Comparison of ENCODE assay signal across 8 cellular contexts in genomic region chr4:25330905-25331816, GRCh38. TPM values are rescaled to one million over a fixed set of nuclear protein-coding genes. Genes with fewer than 3 reads are reported as not detected.
DNase-seq lines count a peak whose midpoint lies in the region; ATAC-seq and TF ChIP-seq lines count a peak whose summit lies in the region.

No MANE protein-coding gene starts in this region.

- H3K27me3 Mint-ChIP-seq in H9 (ENCODE audit: low read depth) = no peaks in the 10 kb centered on the region
- H3K27me3 Mint-ChIP-seq in T-helper 1 cell treated with Interleukin-12 subunit alpha and Interleukin-12 subunit beta and Interleukin-4 antibody, amounts not matched to agents 30 μg/mL and 1 μg/mL, for 36 hours (ENCODE audit: low read depth) = no peaks in the 10 kb centered on the region
- H3K27me3 Mint-ChIP-seq in naive thymus-derived CD8-positive, alpha-beta T cell = no peaks in the 10 kb centered on the region

- no peaks in the 10 kb centered on the region for H3K4me1 ChIP-seq in H9 (ENCODE audit: insufficient read depth, low read length)

- H4K8ac ChIP-seq in H9 (replicated peaks; ENCODE audit: insufficient read length, low read depth, low read length) = no peak overlapping the region

- no peaks in the 10 kb centered on the region for H3K23me2 ChIP-seq in H9 (ENCODE audit: insufficient read length, low read depth, low read length, poor library complexity, severe bottlenecking)

- H2BK5ac ChIP-seq in H9 (ENCODE audit: insufficient read length, low read length) = no peak overlapping the region

- H3K9me3 Mint-ChIP-seq in H9 = no peaks in the 10 kb centered on the region
- H3K9me3 Mint-ChIP-seq in T-helper 1 cell treated with Interleukin-12 subunit alpha and Interleukin-12 subunit beta and Interleukin-4 antibody, amounts not matched to agents 30 μg/mL and 1 μg/mL, for 36 hours = no peaks in the 10 kb centered on the region
- no peaks in the 10 kb centered on the region for H3K9me3 Mint-ChIP-seq in naive thymus-derived CD8-positive, alpha-beta T cell

- no peak overlapping the region for H2BK120ac ChIP-seq in H9 (ENCODE audit: low read depth, low read length, poor library complexity, severe bottlenecking)

- H3K9me3 ChIP-seq in H9 (ENCODE audit: control insufficient read depth, low read depth, low read length) = no peaks in the 10 kb centered on the region

- no peak overlapping the region for H2BK15ac ChIP-seq in H9 (ENCODE audit: low read depth, low read length)

- no peaks in the 10 kb centered on the region for H3K27me3 ChIP-seq in H9 (ENCODE audit: insufficient read depth, low read length)

- H3K18ac ChIP-seq in H9 (ENCODE audit: insufficient read length, low read depth, low read length) = no peak overlapping the region

- no peak overlapping the region for H3K27ac ChIP-seq in H9 (ENCODE audit: insufficient read length, low read depth, low read length)

- H2BK12ac ChIP-seq in H9 (ENCODE audit: insufficient read length, low read depth, low read length) = no peak overlapping the region

- H3K4me3 Mint-ChIP-seq in H9 = no peak overlapping the region
- peak overlapping the region; percentile 85 for H3K4me3 Mint-ChIP-seq in T-helper 1 cell treated with Interleukin-12 subunit alpha and Interleukin-12 subunit beta and Interleukin-4 antibody, amounts not matched to agents 30 μg/mL and 1 μg/mL, for 36 hours
- H3K4me3 Mint-ChIP-seq in naive thymus-derived CD8-positive, alpha-beta T cell = peak overlapping the region; percentile 21 to 88 (median 70)

- H3K9ac ChIP-seq in H9 (ENCODE audit: extremely low read depth, insufficient read length, low read length) = no peak overlapping the region

- no peak overlapping the region for H4K5ac ChIP-seq in H9 (ENCODE audit: insufficient read length, low read depth, low read length)

- H2AK5ac ChIP-seq in H9 (ENCODE audit: insufficient read length, low read length) = no peak overlapping the region

- H3K56ac ChIP-seq in H9 (ENCODE audit: insufficient read length, low read depth, low read length) = no peak overlapping the region

- H3K23ac ChIP-seq in H9 (ENCODE audit: insufficient read length, low read depth, low read length) = no peak overlapping the region

- peak overlapping the region; percentile 24 to 58 (median 33); a peak in 3 of 7 replicates for H3K27ac Mint-ChIP-seq in H9
- H3K27ac Mint-ChIP-seq in T-helper 1 cell treated with Interleukin-12 subunit alpha and Interleukin-12 subunit beta and Interleukin-4 antibody, amounts not matched to agents 30 μg/mL and 1 μg/mL, for 36 hours = peak overlapping the region; percentile 96
- peak overlapping the region; percentile 16 to 94 (median 88) for H3K27ac Mint-ChIP-seq in naive thymus-derived CD8-positive, alpha-beta T cell

- no peaks in the 10 kb centered on the region for H3K79me1 ChIP-seq in H9 (ENCODE audit: insufficient read depth, low read depth, low read length, poor library complexity, severe bottlenecking)

- no peaks in the 10 kb centered on the region for H3K4me1 Mint-ChIP-seq in H9
- H3K4me1 Mint-ChIP-seq in T-helper 1 cell treated with Interleukin-12 subunit alpha and Interleukin-12 subunit beta and Interleukin-4 antibody, amounts not matched to agents 30 μg/mL and 1 μg/mL, for 36 hours (ENCODE audit: low read depth) = peaks cover 8% of the 10 kb centered on the region
- peaks cover 4 to 24% (median 15%) of the 10 kb centered on the region in 4 donors for H3K4me1 Mint-ChIP-seq in naive thymus-derived CD8-positive, alpha-beta T cell

- no peak overlapping the region for H3K4me2 ChIP-seq in H9 (ENCODE audit: insufficient read depth, insufficient read length, low read length)

- H3K79me2 ChIP-seq in H9 (ENCODE audit: insufficient read depth, low read length) = no peaks in the 10 kb centered on the region

- no peak overlapping the region for H3K4ac ChIP-seq in H9 (ENCODE audit: low read depth, low read length)

- peak; percentile 78 for ATAC-seq in GM18520 (IDR thresholded peaks at IDR 0.05; ENCODE audit: unreplicated experiment)
- ATAC-seq in naive thymus-derived CD8-positive, alpha-beta T cell = no peak

- H4K20me1 ChIP-seq in H9 (ENCODE audit: control insufficient read depth, insufficient read depth, insufficient read length) = no peaks in the 10 kb centered on the region

- H3K14ac ChIP-seq in H9 (ENCODE audit: insufficient read depth, low read length) = no peak overlapping the region

- no peak for DNase-seq in H9
- no peak for DNase-seq in naive thymus-derived CD8-positive, alpha-beta T cell
- DNase-seq in NCI-H82 (lab: John Stamatoyannopoulos, UW) = no peak
- no peak for DNase-seq in NAMALWA (ENCODE audit: low spot score)
- no peak for DNase-seq in AML-193 (lab: John Stamatoyannopoulos, UW)
- no peak for DNase-seq in NCI-H1694 treated with DMSO at 0.1 percent for 48 hours (lab: John Stamatoyannopoulos, UW)

- POLR2A ChIA-PET in naive thymus-derived CD8-positive, alpha-beta T cell (lab: Charles Lee) = no interaction called here

- peaks cover 0 to 4% (median 0%) of the 10 kb centered on the region in 3 experiments; a peak in 1 of 7 replicates for H3K36me3 Mint-ChIP-seq in H9 (ENCODE audit: insufficient read depth in 1 of 3, low read depth in 3 of 3)
- no peaks in the 10 kb centered on the region for H3K36me3 Mint-ChIP-seq in T-helper 1 cell treated with Interleukin-12 subunit alpha and Interleukin-12 subunit beta and Interleukin-4 antibody, amounts not matched to agents 30 μg/mL and 1 μg/mL, for 36 hours (ENCODE audit: low read depth)
- H3K36me3 Mint-ChIP-seq in naive thymus-derived CD8-positive, alpha-beta T cell = peaks cover 0 to 31% (median 12%) of the 10 kb centered on the region in 3 donors

- no peak overlapping the region for H2AFZ ChIP-seq in H9 (ENCODE audit: low read length)

- WGBS in H9 (ENCODE audit: extremely low coverage, insufficient read length, low lambda C conversion rate) = no CpG with 5 or more reads among the region's 12 CpGs

- H2BK20ac ChIP-seq in H9 (ENCODE audit: low read depth, low read length, poor library complexity, severe bottlenecking) = no peak overlapping the region

- no peak overlapping the region for H3T11ph ChIP-seq in H9 (ENCODE audit: low read length)

- H4K91ac ChIP-seq in H9 (ENCODE audit: insufficient read length, low read depth, low read length) = no peak overlapping the region

- TF ChIP-seq CTCF in H9 (conservative IDR thresholded peaks at IDR 0.05) = no peak

RNA-seq across cellular contexts. Expression of gene ZCCHC4, which starts 18.6 kb away (rescaled TPM):
- 6.4 and 6.8 TPM in 2 replicates for total RNA-seq in H9 (2021)
- 10 to 100 TPM; 14.0 to 14.6 TPM for total RNA-seq in naive thymus-derived CD8-positive, alpha-beta T cell
- 10 to 100 TPM in 1 of 3 donors, 1 to 10 TPM in 2; 5.9 to 10.4 (median 6.3) TPM for polyA plus RNA-seq in naive thymus-derived CD8-positive, alpha-beta T cell

RNA-seq across cellular contexts. Expression of gene ANAPC4, which starts 45.9 kb away (rescaled TPM):
- 38.8 and 42.5 TPM in 2 replicates for total RNA-seq in H9 (2021)
- total RNA-seq in naive thymus-derived CD8-positive, alpha-beta T cell = 10 to 100 TPM; 54.9 to 55.8 TPM
- 10 to 100 TPM; 16.3 to 19.1 (median 17.6) TPM for polyA plus RNA-seq in naive thymus-derived CD8-positive, alpha-beta T cell

Comparison
In these comparisons a context has a peak if more than half of its experiments do, and no peak if none do; other contexts are left out.
1. H3K27ac Mint-ChIP-seq: peak in every context shown above with its lines; median percentile 96 in T-helper 1 cell treated with Interleukin-12 subunit alpha and Interleukin-12 subunit beta and Interleukin-4 antibody, amounts not matched to agents 30 μg/mL and 1 μg/mL, for 36 hours; 88 in naive thymus-derived CD8-positive, alpha-beta T cell; 33 in H9.
2. H3K4me3 Mint-ChIP-seq: peak in T-helper 1 cell treated with Interleukin-12 subunit alpha and Interleukin-12 subunit beta and Interleukin-4 antibody, amounts not matched to agents 30 μg/mL and 1 μg/mL, for 36 hours (single experiment) and naive thymus-derived CD8-positive, alpha-beta T cell (10 of 10); none in H9 (0 of 2).